11 cellular contexts compared by ENCODE assay signal in genomic region chrX:142884853-142885252, GRCh38.
"Had no signal": no experiment of that assay in that cellular context is flagged by ENCODE, and none has a peak within 500 bp of the region (broad histone marks: within the 10 kb centered on the region; RNA-seq: fewer than 3 reads in every experiment).

No MANE protein-coding gene starts in this region.

- H2AFZ ChIP-seq: GM23248, GM23338 had no signal

- DNase-seq: GM23248, GOT3, H7, H9, HCEC 1CT, HFFc6 had no signal

- ATAC-seq: GM23338, HCT116 had no signal

- H3K9me3 ChIP-seq: HAP-1 had no signal

- FAIRE-seq: H1, H54 had no signal

- H3K36me3 ChIP-seq: HAP-1 had no signal

- H3K4me2 ChIP-seq: GM23338 had no signal

- H3K27ac ChIP-seq: GM23248 had no signal

- H3K4me1 ChIP-seq: HAP-1 had no signal

- H3K4me3 ChIP-seq: GM23248, GM23338, HAP-1 had no signal
